Comparison of ENCODE assay signal across 2 cellular contexts in genomic region chr22:46980392-46980791, GRCh38.
TF ChIP-seq lines count a peak whose summit lies in the region.

No MANE protein-coding gene starts in this region.

TF ChIP-seq in SK-N-SH treated with all-trans-retinoic acid at 6 μM for 48 hours, 23 proteins besides CTCF, POLR2A, EP300 and RAD21 (continued from another document):
- TF ChIP-seq PATZ1 (CRISPR knock-in tag; IDR thresholded peaks at IDR 0.05; ENCODE audit: borderline replicate concordance) (no peak), OSR1 (CRISPR knock-in tag; IDR thresholded peaks at IDR 0.05) (no peak)

TF ChIP-seq in SK-N-SH, 30 proteins besides CTCF, POLR2A, EP300 and RAD21 (continued from another document):
- TF ChIP-seq REST (IDR thresholded peaks at IDR 0.05; ENCODE audit: low read depth, low read length), result no peak
- TF ChIP-seq TEAD4 (IDR thresholded peaks at IDR 0.05; ENCODE audit: borderline replicate concordance, insufficient read depth), result no peak
- TF ChIP-seq GATA2 (CRISPR knock-in tag; IDR thresholded peaks at IDR 0.05), result no peak
- TF ChIP-seq POLR2AphosphoS5 (IDR thresholded peaks at IDR 0.05; ENCODE audit: low read depth, low read length), result no peak
- TF ChIP-seq TAF1 (IDR thresholded peaks at IDR 0.05; ENCODE audit: borderline replicate concordance, low read depth, low read length), result no peak
- TF ChIP-seq USF2 (IDR thresholded peaks at IDR 0.05; ENCODE audit: borderline replicate concordance, low read depth, low read length), result no peak
- no peak for TF ChIP-seq SMC3 (IDR thresholded peaks at IDR 0.05; ENCODE audit: low read depth, low read length)
TF ChIP-seq in SK-N-SH: peak in this region for 0.
